In genomic region chr15:45585069-45585468, GRCh38 we compare ENCODE assay signal across 17 cellular contexts.
"Had no signal": no experiment of that assay in that cellular context is flagged by ENCODE, and none has a peak within 500 bp of the region (broad histone marks: within the 10 kb centered on the region; RNA-seq: fewer than 3 reads in every experiment).

No MANE protein-coding gene starts in this region.

- H3K27me3 Mint-ChIP-seq: activated naive CD8-positive, alpha-beta T cell treated with anti-CD3 and anti-CD28 coated beads for 36 hours had no signal

- H3K27ac ChIP-seq: left ventricle myocardium inferior had no signal

- H3K9me3 Mint-ChIP-seq: activated naive CD8-positive, alpha-beta T cell treated with anti-CD3 and anti-CD28 coated beads for 36 hours; activated T-helper 2 cell treated with anti-CD3 and anti-CD28 coated beads, Interferon-gamma antibody, Interleukin-2, Interleukin-4, amounts not matched to agents 10 μg/mL and 5 μg/mL and 100 μg/mL, durations not matched to agents 14 hours and 24 hours and 36 hours; T-helper 1 cell treated with Interleukin-12 subunit alpha and Interleukin-12 subunit beta and Interleukin-4 antibody, amounts not matched to agents 30 μg/mL and 1 μg/mL, for 36 hours had no signal

- DNase-seq: activated CD4-positive, alpha-beta T cell treated with anti-CD3 and anti-CD28 coated beads, Interleukin-2, amount 50 U/mL, for 1 hour; activated naive CD8-positive, alpha-beta T cell treated with anti-CD3 and anti-CD28 coated beads for 36 hours; effector CD4-positive, alpha-beta T cell; gastrocnemius medialis; heart right ventricle; kidney; left ventricle myocardium inferior; mesenchymal stem cell; right cardiac atrium; small intestine; stimulated activated naive CD4-positive, alpha-beta T cell; substantia nigra had no signal

- H3K4me3 ChIP-seq: ascending aorta, cardiac muscle cell, gastrocnemius medialis had no signal

- H3K27ac Mint-ChIP-seq: activated naive CD8-positive, alpha-beta T cell treated with anti-CD3 and anti-CD28 coated beads for 36 hours; activated T-helper 2 cell treated with anti-CD3 and anti-CD28 coated beads, Interferon-gamma antibody, Interleukin-2, Interleukin-4, amounts not matched to agents 10 μg/mL and 5 μg/mL and 100 μg/mL, durations not matched to agents 14 hours and 24 hours and 36 hours; T-helper 1 cell treated with Interleukin-12 subunit alpha and Interleukin-12 subunit beta and Interleukin-4 antibody, amounts not matched to agents 30 μg/mL and 1 μg/mL, for 36 hours had no signal

- H3K9me3 ChIP-seq: ascending aorta, gastrocnemius medialis, heart right ventricle, left ventricle myocardium inferior had no signal

- H3K4me3 Mint-ChIP-seq: T-helper 1 cell treated with Interleukin-12 subunit alpha and Interleukin-12 subunit beta and Interleukin-4 antibody, amounts not matched to agents 30 μg/mL and 1 μg/mL, for 36 hours had no signal

- H3K36me3 Mint-ChIP-seq: activated naive CD8-positive, alpha-beta T cell treated with anti-CD3 and anti-CD28 coated beads for 36 hours had no signal

- H3K36me3 ChIP-seq: ascending aorta, cardiac muscle cell, gastrocnemius medialis, heart right ventricle, left ventricle myocardium inferior had no signal

- ATAC-seq: gastrocnemius medialis, heart right ventricle, right cardiac atrium, SK-N-SH treated with all-trans-retinoic acid at 6 μM for 48 hours had no signal

- H3K27me3 ChIP-seq: ascending aorta, cardiac muscle cell, gastrocnemius medialis had no signal
